In genomic region chr5:177389368-177390169, GRCh38 we compare ENCODE assay signal across 9 cellular contexts. TPM values are rescaled to one million over a fixed set of nuclear protein-coding genes. Genes with fewer than 3 reads are reported as not detected.
DNase-seq lines count a peak whose midpoint lies in the region; ATAC-seq and TF ChIP-seq lines count a peak whose summit lies in the region.
"Had no signal": no experiment of that assay in that cellular context is flagged by ENCODE, and none has a peak within 500 bp of the region (broad histone marks: within the 10 kb centered on the region; RNA-seq: fewer than 3 reads in every experiment).

No MANE protein-coding gene starts in this region.

- no peak for TF ChIP-seq POLR2A in lower leg skin (IDR thresholded peaks at IDR 0.05)

- no peak overlapping the region for H3K4me3 ChIP-seq in lower leg skin (ENCODE audit: low read depth, poor library complexity, severe bottlenecking)

- ATAC-seq in HG02852 (IDR thresholded peaks at IDR 0.05; ENCODE audit: unreplicated experiment) = peak; percentile 41
- no peak for ATAC-seq in HG03045 (IDR thresholded peaks at IDR 0.05; ENCODE audit: unreplicated experiment)

- 13 to 16% methylated on average over 20 of the region's 20 CpGs for WGBS in lower leg skin, 2 donors

- peak; percentile 65 for DNase-seq in GM03348 (ENCODE audit: low spot score)
- peak in 4 of 5 experiments; percentile 27 to 88 (median 58) for DNase-seq in T-helper 2 cell
- DNase-seq in dedifferentiated amniotic fluid mesenchymal stem cell (ENCODE audit: extremely low spot score) = peak; percentile 82
- peak; percentile 71 for DNase-seq in non-pigmented ciliary epithelial cell (ENCODE audit: low read depth)
- no peak for DNase-seq in iPS-NIHi11 (ENCODE audit: low spot score)
- no peak for DNase-seq in lower leg skin (ENCODE audit: low spot score in 2 of 2)

- no peak for TF ChIP-seq CTCF in lower leg skin (IDR thresholded peaks at IDR 0.05)

- intact Hi-C loops in lower leg skin (cut with DNase I; ENCODE audit: low total_unique reads) = loop anchor here (2.0 kb wide), 1 partner anchor 41 kb away; no protein-coding TSS in a partner anchor

RNA-seq across cellular contexts. Expression of gene SLC34A1, which starts 5.3 kb away (rescaled TPM):
- under 1 TPM in 2 of 4 donors, not detected in 2; 0.12 to 0.39 TPM for total RNA-seq in lower leg skin

RNA-seq across cellular contexts. Expression of gene PFN3, which starts 10.9 kb away (rescaled TPM):
- total RNA-seq in lower leg skin = not detected
- total RNA-seq: T-helper 2 cell treated with Interferon-gamma antibody and Interleukin-4, amounts not matched to agents 100 ng/mL and 5 ng/mL, for 36 hours had no signal

RNA-seq across cellular contexts. Expression of gene F12, which starts 19.8 kb away (rescaled TPM):
- 10 to 100 TPM in 2 of 4 donors, 1 to 10 TPM in 2; 1.9 to 14.5 (median 10.1) TPM for total RNA-seq in lower leg skin

RNA-seq across cellular contexts. Expression of gene RGS14, which starts 31.8 kb away (rescaled TPM):
- 10 to 100 TPM; 28.6 to 38.3 (median 37.2) TPM for total RNA-seq in lower leg skin

RNA-seq across cellular contexts. Expression of gene GRK6, which starts 36.9 kb away (rescaled TPM):
- total RNA-seq in lower leg skin = 10 to 100 TPM; 29.5 to 56.7 (median 38.1) TPM

Comparison
In these comparisons a context has a peak if more than half of its experiments do, and no peak if none do; other contexts are left out.
1. DNase-seq: peak in GM03348 (single experiment), T-helper 2 cell (4 of 5), dedifferentiated amniotic fluid mesenchymal stem cell (single experiment) and non-pigmented ciliary epithelial cell (single experiment); none in iPS-NIHi11 (single experiment) and lower leg skin (0 of 2).